In the genomic region with DNA sequence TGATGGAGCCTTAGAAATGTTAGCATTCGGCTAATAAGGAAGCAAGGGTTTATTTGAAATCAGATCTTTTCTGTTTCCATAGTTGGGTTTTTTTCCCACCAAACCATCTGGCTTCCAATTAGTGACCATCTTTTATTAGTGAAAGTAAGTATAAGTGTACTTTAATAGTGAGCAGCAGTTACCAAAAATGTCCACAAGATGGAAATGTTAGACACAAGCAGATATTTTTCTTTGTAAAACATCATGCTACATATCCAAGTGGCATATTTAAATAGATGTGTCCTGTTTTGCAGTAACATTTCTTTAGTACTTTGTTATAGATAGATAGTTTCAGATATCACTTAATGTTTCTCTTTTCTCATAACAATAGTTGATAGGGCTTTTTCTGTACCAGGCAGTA, we compare ENCODE assay signal across 1 cellular context.
TF ChIP-seq lines count a peak whose summit lies in the region.

No MANE protein-coding gene starts in this region.

TF ChIP-seq in WTC11, 78 proteins besides CTCF, POLR2A, EP300 and RAD21 (continued from another document):
- TF ChIP-seq, protein P1, sequence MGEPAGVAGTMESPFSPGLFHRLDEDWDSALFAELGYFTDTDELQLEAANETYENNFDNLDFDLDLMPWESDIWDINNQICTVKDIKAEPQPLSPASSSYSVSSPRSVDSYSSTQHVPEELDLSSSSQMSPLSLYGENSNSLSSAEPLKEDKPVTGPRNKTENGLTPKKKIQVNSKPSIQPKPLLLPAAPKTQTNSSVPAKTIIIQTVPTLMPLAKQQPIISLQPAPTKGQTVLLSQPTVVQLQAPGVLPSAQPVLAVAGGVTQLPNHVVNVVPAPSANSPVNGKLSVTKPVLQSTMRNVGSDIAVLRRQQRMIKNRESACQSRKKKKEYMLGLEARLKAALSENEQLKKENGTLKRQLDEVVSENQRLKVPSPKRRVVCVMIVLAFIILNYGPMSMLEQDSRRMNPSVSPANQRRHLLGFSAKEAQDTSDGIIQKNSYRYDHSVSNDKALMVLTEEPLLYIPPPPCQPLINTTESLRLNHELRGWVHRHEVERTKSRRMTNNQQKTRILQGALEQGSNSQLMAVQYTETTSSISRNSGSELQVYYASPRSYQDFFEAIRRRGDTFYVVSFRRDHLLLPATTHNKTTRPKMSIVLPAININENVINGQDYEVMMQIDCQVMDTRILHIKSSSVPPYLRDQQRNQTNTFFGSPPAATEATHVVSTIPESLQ (CRISPR knock-in tag; IDR thresholded peaks at IDR 0.05): no peak
- no peak for TF ChIP-seq ELF4 (CRISPR knock-in tag; IDR thresholded peaks at IDR 0.05; ENCODE audit: low read depth)
- TF ChIP-seq GTF2I (CRISPR knock-in tag; conservative IDR thresholded peaks at IDR 0.05): no peak
- TF ChIP-seq ZNF396 (CRISPR knock-in tag; IDR thresholded peaks at IDR 0.05; ENCODE audit: borderline replicate concordance): no peak
